In the genomic region with DNA sequence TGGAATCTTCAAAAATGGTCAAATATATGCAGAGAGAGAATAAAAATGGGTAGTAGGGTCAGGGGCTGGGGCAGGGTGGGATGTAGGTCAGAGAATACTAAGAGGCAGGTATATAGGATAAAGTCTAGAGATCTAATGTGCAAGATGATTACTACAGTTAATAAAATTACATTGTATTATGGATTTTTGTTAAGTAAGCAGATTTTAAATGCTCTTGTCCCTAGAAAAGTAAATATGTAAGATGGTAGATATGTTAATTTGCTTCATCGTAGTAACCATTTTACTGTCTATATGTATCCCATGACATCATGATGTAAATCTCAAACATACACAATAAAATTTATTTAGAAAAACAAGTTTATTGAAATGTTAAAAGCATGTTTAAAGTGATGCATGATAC, we compare ENCODE assay signal across 26 cellular contexts.
"Had no signal": no experiment of that assay in that cellular context is flagged by ENCODE, and none has a peak within 500 bp of the region (broad histone marks: within the 10 kb centered on the region; RNA-seq: fewer than 3 reads in every experiment).

No MANE protein-coding gene starts in this region.

- DNase-seq: colonic mucosa; cortex of kidney; effector CD8-positive, alpha-beta T cell; effector memory CD8-positive, alpha-beta T cell; endodermal cell; erythroblast; esophagus squamous epithelium; foreskin fibroblast; foreskin melanocyte; gastrocnemius medialis; glutamatergic neuron; head of caudate nucleus; heart right ventricle; hippocampal formation; left cardiac atrium; left lung; left ventricle myocardium superior; lower lobe of right lung; mesendoderm; midbrain; naive thymus-derived CD4-positive, alpha-beta T cell had no signal

- H3K4me3 ChIP-seq: colonic mucosa, esophagus squamous epithelium, gastrocnemius medialis, heart right ventricle, left lung, lower lobe of right lung had no signal

- H3K27ac ChIP-seq: colonic mucosa, epithelial cell of prostate, esophagus squamous epithelium, gastrocnemius medialis, heart right ventricle, left lung, lower lobe of right lung had no signal

- H3K27me3 ChIP-seq: colonic mucosa, esophagus squamous epithelium, gastrocnemius medialis, left lung had no signal

- H3K9me3 ChIP-seq: colonic mucosa, esophagus squamous epithelium, gastrocnemius medialis, lower lobe of right lung had no signal

- H3K4me1 ChIP-seq: colonic mucosa, esophagus squamous epithelium, gastrocnemius medialis, heart right ventricle, left lung, lower lobe of right lung had no signal

- FAIRE-seq: endometrium, islet of Langerhans, keratinocyte had no signal

- ATAC-seq: effector memory CD8-positive, alpha-beta T cell; esophagus mucosa; gastrocnemius medialis; heart right ventricle; left cardiac atrium; left lung; left ventricle myocardium superior; lower lobe of right lung; naive thymus-derived CD4-positive, alpha-beta T cell had no signal

- H3K36me3 ChIP-seq: colonic mucosa, esophagus squamous epithelium, gastrocnemius medialis, heart right ventricle, left lung, lower lobe of right lung had no signal
